In genomic region chr2:201257941-201258665, GRCh38 we compare ENCODE assay signal across 8 cellular contexts. TPM values are rescaled to one million over a fixed set of nuclear protein-coding genes. Genes with fewer than 3 reads are reported as not detected.
A peak's percentile ranks its signal among the peaks of the same experiment; 100 is the strongest.
DNase-seq lines count a peak whose midpoint lies in the region; ATAC-seq and TF ChIP-seq lines count a peak whose summit lies in the region.

No MANE protein-coding gene starts in this region.

- peaks cover 68% of the 10 kb centered on the region for H3K4me1 ChIP-seq in CD8-positive, alpha-beta T cell (ENCODE audit: insufficient read depth, low read length)
- peaks cover 0 to 79% (median 4%) of the 10 kb centered on the region in 12 donors for H3K4me1 ChIP-seq in heart left ventricle
- peaks cover 37% of the 10 kb centered on the region for H3K4me1 ChIP-seq in vagina

- peak; percentile 69 for ATAC-seq in CD8-positive, alpha-beta T cell
- ATAC-seq in GM19468 (IDR thresholded peaks at IDR 0.05; ENCODE audit: extremely low read depth, unreplicated experiment): peak; percentile 41
- ATAC-seq in activated naive CD4-positive, alpha-beta T cell treated with anti-CD3 and anti-CD28 coated beads, Interleukin-2, amount 50 U/mL, for 72 hours: peak; percentile 53 to 73
- ATAC-seq in heart left ventricle: peak; percentile 52 to 84 (median 78)

- peak overlapping the region; percentile 89 for H3K4me3 Mint-ChIP-seq in CD8-positive, alpha-beta T cell

- 11 to 16% (median 13%) methylated on average over 11 of the region's 11 CpGs for WGBS in heart left ventricle, 4 donors

- H3K4me3 ChIP-seq in CD8-positive, alpha-beta T cell (ENCODE audit: low read depth, low read length): peak overlapping the region; percentile 45
- H3K4me3 ChIP-seq in heart left ventricle: peak overlapping the region; percentile 16 to 73 (median 60)
- H3K4me3 ChIP-seq in vagina: peak overlapping the region; percentile 70 to 73

- H3K27me3 Mint-ChIP-seq in CD8-positive, alpha-beta T cell (ENCODE audit: low read depth): no peaks in the 10 kb centered on the region

- peak overlapping the region; percentile 97 for H3K27ac Mint-ChIP-seq in CD8-positive, alpha-beta T cell
- peak overlapping the region; percentile 98 to 99 for H3K27ac Mint-ChIP-seq in activated naive CD4-positive, alpha-beta T cell treated with anti-CD3 and anti-CD28 coated beads, Interleukin-2, amount 50 U/mL, for 72 hours

- no peak for TF ChIP-seq POLR2A in heart left ventricle (IDR thresholded peaks at IDR 0.05)
- TF ChIP-seq POLR2A in vagina (IDR thresholded peaks at IDR 0.05): no peak

- H3K4me1 Mint-ChIP-seq in CD8-positive, alpha-beta T cell (ENCODE audit: low read depth): peaks cover 75% of the 10 kb centered on the region

- TF ChIP-seq CTCF in CD8-positive, alpha-beta T cell (IDR thresholded peaks at IDR 0.05): no peak
- TF ChIP-seq CTCF in heart left ventricle (IDR thresholded peaks at IDR 0.05) (peak in 1 of 12 donors; percentile 2), vagina (IDR thresholded peaks at IDR 0.05) (no peak)

- POLR2A ChIA-PET in CD8-positive, alpha-beta T cell (lab: Charles Lee): interaction anchor here (0.6 to 5.1 kb wide), 8 partner anchors 20 to 444 kb away, joined by 3 to 35 read pairs (median 4); no protein-coding TSS in a partner anchor

- H3K9me3 ChIP-seq in CD8-positive, alpha-beta T cell (ENCODE audit: low read length): no peaks in the 10 kb centered on the region
- H3K9me3 ChIP-seq in heart left ventricle (no peaks in the 10 kb centered on the region), vagina (no peaks in the 10 kb centered on the region)

- no peaks in the 10 kb centered on the region for H3K36me3 ChIP-seq in CD8-positive, alpha-beta T cell (ENCODE audit: insufficient read depth, low read length)
- H3K36me3 ChIP-seq in heart left ventricle (no peaks in the 10 kb centered on the region), vagina (no peaks in the 10 kb centered on the region)

- DNase-seq in CD8-positive, alpha-beta T cell: peak; percentile 87 to 99 (median 93)
- DNase-seq in HPDE6-E6E7 (ENCODE audit: extremely low spot score) (peak; percentile 79), SKM-1 (lab: John Stamatoyannopoulos, UW; ENCODE audit: unreplicated experiment) (peak; percentile 94), heart left ventricle (peak; percentile 60 to 76 (median 67)), renal cortical epithelial cell (ENCODE audit: low read depth) (peak; percentile 95), vagina (ENCODE audit: extremely low spot score in 2 of 2) (peak in 1 of 2 donors; percentile 88)
- peak; percentile 83 to 89 for DNase-seq in activated naive CD4-positive, alpha-beta T cell treated with anti-CD3 and anti-CD28 coated beads, Interleukin-2, amount 50 U/mL, for 72 hours (ENCODE audit: low spot score in 2 of 2)

- peak overlapping the region; percentile 85 for H3K27ac ChIP-seq in CD8-positive, alpha-beta T cell (ENCODE audit: low read depth, low read length)
- H3K27ac ChIP-seq in heart left ventricle: peak overlapping the region; percentile 52 to 97 (median 84)
- H3K27ac ChIP-seq in vagina: peak overlapping the region; percentile 90

- CTCF ChIA-PET in CD8-positive, alpha-beta T cell (lab: Charles Lee): interaction anchor here (1.0 to 10.9 kb wide), 6 partner anchors 21 to 923 kb away, joined by 3 to 76 read pairs (median 23); no protein-coding TSS in a partner anchor

- intact Hi-C loops in CD8-positive, alpha-beta T cell (cut with DNase I, micrococcal nuclease): loop anchor here (1.0 to 10.0 kb wide), 10 partner anchors 22 to 1377 kb away; partner anchors contain the start of genes CASP10 (in 1 of the 2), CFLAR (in 1 of the 2), CLK1 (in 1 of the 2) and FAM117B (in 1 of the 2)
- intact Hi-C loops in heart left ventricle (cut with DNase I) (loop anchor here in 2 of 10 donors (1.0 to 10.0 kb wide), 2 partner anchors 19 to 207 kb away; no protein-coding TSS in a partner anchor), vagina (cut with DNase I) (no loop called here)

- H3K36me3 Mint-ChIP-seq in CD8-positive, alpha-beta T cell: peaks cover 29% of the 10 kb centered on the region
- H3K36me3 Mint-ChIP-seq in activated naive CD4-positive, alpha-beta T cell treated with anti-CD3 and anti-CD28 coated beads, Interleukin-2, amount 50 U/mL, for 72 hours: peaks cover 7 to 41% of the 10 kb centered on the region in 2 donors

- no peaks in the 10 kb centered on the region for H3K27me3 ChIP-seq in CD8-positive, alpha-beta T cell (ENCODE audit: insufficient read depth, low read length)
- no peaks in the 10 kb centered on the region for H3K27me3 ChIP-seq in heart left ventricle
- H3K27me3 ChIP-seq in vagina: no peaks in the 10 kb centered on the region

- no peaks in the 10 kb centered on the region for H3K9me3 Mint-ChIP-seq in CD8-positive, alpha-beta T cell
- peaks cover 0 to 3% of the 10 kb centered on the region in 2 donors for H3K9me3 Mint-ChIP-seq in activated naive CD4-positive, alpha-beta T cell treated with anti-CD3 and anti-CD28 coated beads, Interleukin-2, amount 50 U/mL, for 72 hours

RNA-seq across cellular contexts. Expression of gene CASP8, which starts 2.2 kb away (rescaled TPM):
- 100 to 1,000 TPM; 153 to 155 TPM for total RNA-seq in CD8-positive, alpha-beta T cell
- total RNA-seq in activated naive CD4-positive, alpha-beta T cell treated with anti-CD3 and anti-CD28 coated beads, Interleukin-2, amount 50 U/mL, for 72 hours: 10 to 100 TPM; 40.4 to 74.3 TPM
- 10 to 100 TPM in 1 of 9 donors, 1 to 10 TPM in 8; 2.0 to 15.7 (median 3.0) TPM for total RNA-seq in heart left ventricle
- polyA plus RNA-seq in heart left ventricle: 1 to 10 TPM; 1.8 to 2.9 TPM
- 48.3 and 51.8 TPM in 2 replicates for total RNA-seq in renal cortical epithelial cell
- total RNA-seq in vagina: 29.2 TPM
